ENCODE assay signal across 1 cellular context in genomic region chr3:44476963-44477311, GRCh38.
TF ChIP-seq lines count a peak whose summit lies in the region.

No MANE protein-coding gene starts in this region.

TF ChIP-seq in K562, 482 proteins besides CTCF, POLR2A, EP300 and RAD21 (continued from another document):
- TF ChIP-seq ZFP91 (CRISPR knock-in tag; IDR thresholded peaks at IDR 0.05), result no peak
